22 cellular contexts compared by ENCODE assay signal in the genomic region with DNA sequence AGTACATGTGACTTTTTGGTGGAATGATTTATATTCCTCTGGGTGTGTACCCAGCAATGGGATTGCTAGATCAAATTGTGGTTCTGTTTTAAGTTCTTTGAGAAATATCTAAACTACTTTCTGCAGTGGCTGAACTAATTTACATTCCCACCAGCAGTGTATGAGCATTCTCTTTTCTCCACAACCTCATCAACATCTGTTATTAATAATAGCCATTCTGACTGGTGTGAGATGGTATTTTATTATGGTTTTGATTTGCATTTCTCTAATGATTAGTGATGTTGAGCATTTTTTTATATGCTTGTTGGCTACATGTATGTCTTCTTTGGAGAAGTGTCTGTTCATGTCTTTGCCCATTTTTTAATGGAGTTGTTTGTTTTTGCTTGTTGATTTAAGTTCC.
DNase-seq lines count a peak whose midpoint lies in the region; ATAC-seq, FAIRE-seq and TF ChIP-seq lines count a peak whose summit lies in the region.
"Had no signal": no experiment of that assay in that cellular context is flagged by ENCODE, and none has a peak within 500 bp of the region (broad histone marks: within the 10 kb centered on the region; RNA-seq: fewer than 3 reads in every experiment).

No MANE protein-coding gene starts in this region.

- DNase-seq in AG10803 (ENCODE audit: low read depth): peak; percentile 88
- DNase-seq in GM23248: peak; percentile 39
- DNase-seq in astrocyte (ENCODE audit: low read depth): no peak
- DNase-seq in fibroblast of villous mesenchyme (ENCODE audit: low read depth): peak; percentile 6
- no peak for DNase-seq in activated CD4-positive, alpha-beta T cell treated with anti-CD3 and anti-CD28 coated beads for 1 hour
- no peak for DNase-seq in NOMO-1 treated with dmso at 0.1 percent for 144 hours (lab: John Stamatoyannopoulos, UW; ENCODE audit: unreplicated experiment)
- DNase-seq: CD4-positive, alpha-beta T cell; COR-L47; DMS79; Kasumi-1; NCI-H1694 treated with DMSO at 0.1 percent for 48 hours; NCI-H2081 treated with DMSO at 0.1 percent for 48 hours; NCI-H2171 treated with DMSO at 0.1 percent for 48 hours; NCI-H446; NCI-H526; OCI-M1; SHP77 had no signal

- no peaks in the 10 kb centered on the region for H3K27me3 ChIP-seq in GM23248 (replicated peaks; ENCODE audit: insufficient read depth)
- no peaks in the 10 kb centered on the region for H3K27me3 ChIP-seq in astrocyte (ENCODE audit: insufficient read depth, low read length)
- H3K27me3 ChIP-seq: BLaER1 had no signal

- peak; percentile 20 for FAIRE-seq in astrocyte (lab: Jason Lieb, UNC)
- FAIRE-seq: A204.1, GM12892, H1 had no signal

- no peaks in the 10 kb centered on the region for H3K9me2 ChIP-seq in GM23248 (ENCODE audit: insufficient read depth)

- no peaks in the 10 kb centered on the region for H3K4me1 Mint-ChIP-seq in astrocyte (ENCODE audit: low read depth, unreplicated experiment)

- peaks cover 2% of the 10 kb centered on the region for H3K27me3 Mint-ChIP-seq in astrocyte (ENCODE audit: low read depth, unreplicated experiment)
- H3K27me3 Mint-ChIP-seq: CD4-positive, alpha-beta T cell had no signal

- H3F3A ChIP-seq in GM23248 (ENCODE audit: insufficient read depth): 0 out of 2 replicates have a peak, but pooled peaks cover 11% of the 10 kb centered on the region

- H3K36me3 ChIP-seq in GM23248 (ENCODE audit: low read depth): no peaks in the 10 kb centered on the region
- H3K36me3 ChIP-seq in astrocyte (ENCODE audit: insufficient read depth, low read length): no peaks in the 10 kb centered on the region
- H3K36me3 ChIP-seq: BLaER1 had no signal

- H3K4me1 ChIP-seq in GM23248 (ENCODE audit: insufficient read depth): peaks cover 8% of the 10 kb centered on the region; the same call in 1 of the 2 replicates
- H3K4me1 ChIP-seq in astrocyte (ENCODE audit: insufficient read depth, low read length): no peaks in the 10 kb centered on the region

- H4K20me1 ChIP-seq in GM23248 (ENCODE audit: insufficient read depth) (no peaks in the 10 kb centered on the region), astrocyte (ENCODE audit: insufficient read depth, low read length) (no peaks in the 10 kb centered on the region)
- H4K20me1 ChIP-seq: BLaER1 had no signal

- H2AFZ ChIP-seq in GM23248: no peak overlapping the region
- no peak overlapping the region for H2AFZ ChIP-seq in astrocyte (ENCODE audit: low read depth, low read length)

- H3K27ac ChIP-seq in GM23248 (no peak overlapping the region), astrocyte (ENCODE audit: low read depth, low read length) (no peak overlapping the region)
- H3K27ac ChIP-seq: BLaER1 had no signal

- no peak overlapping the region for H3K9ac ChIP-seq in GM23248
- H3K9ac ChIP-seq in astrocyte (ENCODE audit: low read length): no peak overlapping the region
- H3K9ac ChIP-seq: BLaER1 had no signal

- H3K79me2 ChIP-seq in GM23248 (ENCODE audit: insufficient read depth): no peaks in the 10 kb centered on the region
- H3K79me2 ChIP-seq in astrocyte (ENCODE audit: insufficient read depth, low read length): no peaks in the 10 kb centered on the region

- H3K9me3 ChIP-seq in GM23248 (ENCODE audit: low read depth) (no peaks in the 10 kb centered on the region), astrocyte (ENCODE audit: insufficient read depth, low read depth, low read length) (no peaks in the 10 kb centered on the region)
- H3K9me3 ChIP-seq: BLaER1 had no signal

- TF ChIP-seq CTCF in AG10803 (conservative IDR thresholded peaks at IDR 0.05; ENCODE audit: low read length) (peak; percentile 39; the same call in 1 of the 2 replicates), astrocyte (IDR thresholded peaks at IDR 0.05; ENCODE audit: insufficient read depth, low read depth, low read length) (no peak), fibroblast of villous mesenchyme (IDR thresholded peaks at IDR 0.05; ENCODE audit: insufficient read depth, low read depth, low read length) (no peak)

- no peaks in the 10 kb centered on the region for H3K36me3 Mint-ChIP-seq in astrocyte (ENCODE audit: low read depth, unreplicated experiment)

- H3K9me3 Mint-ChIP-seq in astrocyte (ENCODE audit: unreplicated experiment): no peaks in the 10 kb centered on the region

- no peak overlapping the region for H3K27ac Mint-ChIP-seq in astrocyte (ENCODE audit: unreplicated experiment)
- H3K27ac Mint-ChIP-seq: CD4-positive, alpha-beta T cell had no signal

- ATAC-seq in GM21737 (IDR thresholded peaks at IDR 0.05; ENCODE audit: unreplicated experiment): no peak

- in situ Hi-C loops in GM23248 (cut with MboI): no loop called here

- H3K4me2 ChIP-seq in GM23248 (ENCODE audit: unreplicated experiment): no peak overlapping the region
- H3K4me2 ChIP-seq in astrocyte (ENCODE audit: low read length): no peak overlapping the region
- H3K4me2 ChIP-seq: BLaER1 had no signal

- no peak overlapping the region for H3K4me3 ChIP-seq in AG10803 (ENCODE audit: low read length)
- no peak overlapping the region for H3K4me3 ChIP-seq in GM23248
- H3K4me3 ChIP-seq in astrocyte (ENCODE audit: insufficient read depth, low read depth, low read length): no peak overlapping the region
- H3K4me3 ChIP-seq in fibroblast of villous mesenchyme (ENCODE audit: low read depth, low read length): no peak overlapping the region
- H3K4me3 ChIP-seq: BLaER1 had no signal

- H3K4me3 Mint-ChIP-seq in astrocyte (ENCODE audit: unreplicated experiment): no peak overlapping the region
- H3K4me3 Mint-ChIP-seq: CD4-positive, alpha-beta T cell had no signal

Comparison
In these comparisons a context has a peak if more than half of its experiments do, and no peak if none do; other contexts are left out.
1. DNase-seq: peak in AG10803 (single experiment), GM23248 (single experiment) and fibroblast of villous mesenchyme (single experiment); none in astrocyte (single experiment), activated CD4-positive, alpha-beta T cell treated with anti-CD3 and anti-CD28 coated beads for 1 hour (single experiment) and NOMO-1 treated with dmso at 0.1 percent for 144 hours (single experiment).